25 cellular contexts compared by ENCODE assay signal in the genomic region with DNA sequence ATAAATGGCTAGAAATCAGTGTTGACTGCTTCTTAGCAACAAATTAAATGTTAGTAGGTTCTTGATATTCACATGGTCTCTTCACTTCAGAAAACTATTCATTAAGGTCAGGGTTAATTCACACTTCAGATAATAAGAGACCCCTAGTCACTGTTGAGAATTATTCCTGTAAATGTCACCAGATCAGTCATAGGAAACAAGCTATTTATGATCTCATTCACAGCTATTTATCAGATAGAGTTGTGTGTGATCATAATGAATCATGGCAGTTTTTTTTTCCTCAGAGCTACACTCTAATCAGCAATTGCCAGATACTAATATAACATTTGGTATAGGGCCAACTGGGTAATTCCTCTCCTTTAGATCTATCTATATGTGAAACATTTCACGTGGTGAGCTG.
A peak's percentile ranks its signal among the peaks of the same experiment; 100 is the strongest.
DNase-seq lines count a peak whose midpoint lies in the region; ATAC-seq and TF ChIP-seq lines count a peak whose summit lies in the region.
"Had no signal": no experiment of that assay in that cellular context is flagged by ENCODE, and none has a peak within 500 bp of the region (broad histone marks: within the 10 kb centered on the region; RNA-seq: fewer than 3 reads in every experiment).

No MANE protein-coding gene starts in this region.

- DNase-seq in NCI-H128 (lab: John Stamatoyannopoulos, UW; ENCODE audit: unreplicated experiment): peak; percentile 14
- peak; percentile 36 for DNase-seq in NCI-H774 (lab: John Stamatoyannopoulos, UW)
- peak; percentile 19 for DNase-seq in choroid plexus epithelial cell (ENCODE audit: low read depth)
- DNase-seq in T-helper 17 cell: no peak
- DNase-seq in smooth muscle cell (lab: John Stamatoyannopoulos, UW; ENCODE audit: unreplicated experiment): no peak
- DNase-seq: activated effector memory CD4-positive, alpha-beta T cell treated with anti-CD3 and anti-CD28 coated beads, Interleukin-2, amount 50 U/mL, for 16 hours; activated naive CD8-positive, alpha-beta T cell treated with anti-CD3 and anti-CD28 coated beads for 36 hours; activated T-cell treated with anti-CD3 and anti-CD28 coated beads, Interleukin-2, amount 50 U/mL, for 24 hours; aorta; C1 segment of cervical spinal cord; COR-L47; dermis blood vessel endothelial cell; DMS79 treated with DMSO at 0.1 percent for 48 hours; esophagus squamous epithelium; GF-D8; left cardiac atrium; NCI-H2029; stimulated activated CD4-positive, alpha-beta T cell treated with anti-CD3 and anti-CD28 coated beads, Interleukin-15, amount 100 ng/mL, for 24 hours; stimulated activated CD4-positive, alpha-beta T cell treated with anti-CD3 and anti-CD28 coated beads, Interleukin-4, amount 100 ng/mL, for 4 hours had no signal

- no peak overlapping the region for H3K4me3 Mint-ChIP-seq in T-helper 17 cell
- H3K4me3 Mint-ChIP-seq: activated naive CD8-positive, alpha-beta T cell treated with anti-CD3 and anti-CD28 coated beads for 36 hours; activated T-cell treated with anti-CD3 and anti-CD28 coated beads, Interleukin-2, amount 50 U/mL, for 24 hours; central memory CD8-positive, alpha-beta T cell; natural killer cell treated with Interleukin-12 subunit alpha and Interleukin-12 subunit beta and Interleukin-15 and Interleukin-18, amount 100 ng/mL, for 72 hours; type B pancreatic cell had no signal

- H3K36me3 Mint-ChIP-seq in T-helper 17 cell (ENCODE audit: low read depth): no peaks in the 10 kb centered on the region
- H3K36me3 Mint-ChIP-seq: activated naive CD8-positive, alpha-beta T cell treated with anti-CD3 and anti-CD28 coated beads for 36 hours; type B pancreatic cell had no signal

- H3K79me2 ChIP-seq in smooth muscle cell (ENCODE audit: low read depth): no peaks in the 10 kb centered on the region

- no peaks in the 10 kb centered on the region for H3F3A ChIP-seq in smooth muscle cell (ENCODE audit: low read depth)

- ATAC-seq in GM18502 (IDR thresholded peaks at IDR 0.05; ENCODE audit: poor library complexity, unreplicated experiment) (no peak), GM19395 (IDR thresholded peaks at IDR 0.05; ENCODE audit: unreplicated experiment) (no peak), T-helper 17 cell (no peak)
- ATAC-seq: left cardiac atrium; natural killer cell treated with Interleukin-12 subunit alpha and Interleukin-12 subunit beta and Interleukin-15 and Interleukin-18, amount 100 ng/mL, for 72 hours had no signal

- H3K4me1 Mint-ChIP-seq in T-helper 17 cell: no peaks in the 10 kb centered on the region
- H3K4me1 Mint-ChIP-seq: activated naive CD8-positive, alpha-beta T cell treated with anti-CD3 and anti-CD28 coated beads for 36 hours; central memory CD8-positive, alpha-beta T cell had no signal

- 89% methylated on average over 1 of the region's 1 CpG for WGBS in smooth muscle cell (ENCODE audit: low lambda C conversion rate)

- no peaks in the 10 kb centered on the region for H3K27me3 Mint-ChIP-seq in T-helper 17 cell
- H3K27me3 Mint-ChIP-seq: activated naive CD8-positive, alpha-beta T cell treated with anti-CD3 and anti-CD28 coated beads for 36 hours; activated T-cell treated with anti-CD3 and anti-CD28 coated beads, Interleukin-2, amount 50 U/mL, for 24 hours; central memory CD8-positive, alpha-beta T cell; natural killer cell treated with Interleukin-12 subunit alpha and Interleukin-12 subunit beta and Interleukin-15 and Interleukin-18, amount 100 ng/mL, for 72 hours; type B pancreatic cell had no signal

- no peak overlapping the region for H3K27ac Mint-ChIP-seq in T-helper 17 cell
- H3K27ac Mint-ChIP-seq: activated naive CD8-positive, alpha-beta T cell treated with anti-CD3 and anti-CD28 coated beads for 36 hours; activated T-cell treated with anti-CD3 and anti-CD28 coated beads, Interleukin-2, amount 50 U/mL, for 24 hours; natural killer cell treated with Interleukin-12 subunit alpha and Interleukin-12 subunit beta and Interleukin-15 and Interleukin-18, amount 100 ng/mL, for 72 hours; type B pancreatic cell had no signal

- H2AFZ ChIP-seq in smooth muscle cell (ENCODE audit: low read depth): no peak overlapping the region

- H3K4me3 ChIP-seq in choroid plexus epithelial cell (ENCODE audit: low read depth, low read length): no peak overlapping the region
- H3K4me3 ChIP-seq in smooth muscle cell: no peak overlapping the region
- H3K4me3 ChIP-seq: esophagus squamous epithelium, SK-N-MC had no signal

- no peak for TF ChIP-seq CTCF in choroid plexus epithelial cell (conservative IDR thresholded peaks at IDR 0.05; ENCODE audit: low read depth, low read length)
- TF ChIP-seq CTCF in smooth muscle cell (IDR thresholded peaks at IDR 0.05; ENCODE audit: borderline replicate concordance, insufficient read depth, poor library complexity, severe bottlenecking): no peak

- H3K4me1 ChIP-seq in smooth muscle cell (ENCODE audit: low read depth): no peaks in the 10 kb centered on the region
- H3K4me1 ChIP-seq: esophagus squamous epithelium had no signal

- no peaks in the 10 kb centered on the region for H4K20me1 ChIP-seq in smooth muscle cell (ENCODE audit: low read depth)

- no peak overlapping the region for H3K9ac ChIP-seq in smooth muscle cell (ENCODE audit: low read depth)

- no peak overlapping the region for H3K4me2 ChIP-seq in smooth muscle cell

- no peaks in the 10 kb centered on the region for H3K36me3 ChIP-seq in smooth muscle cell (ENCODE audit: low read depth)
- H3K36me3 ChIP-seq: esophagus squamous epithelium had no signal

- no peak overlapping the region for H3K27ac ChIP-seq in smooth muscle cell (ENCODE audit: low read depth)
- H3K27ac ChIP-seq: esophagus squamous epithelium, SK-N-MC had no signal

- H3K9me3 ChIP-seq in T-helper 17 cell (ENCODE audit: control insufficient read depth, low read length, poor library complexity, severe bottlenecking): no peaks in the 10 kb centered on the region
- H3K9me3 ChIP-seq in smooth muscle cell (replicated peaks; ENCODE audit: low read depth): no peaks in the 10 kb centered on the region
- H3K9me3 ChIP-seq: esophagus squamous epithelium had no signal

- no peaks in the 10 kb centered on the region for H3K27me3 ChIP-seq in smooth muscle cell (ENCODE audit: low read depth)
- H3K27me3 ChIP-seq: esophagus squamous epithelium had no signal

Comparison
In these comparisons a context has a peak if more than half of its experiments do, and no peak if none do; other contexts are left out.
1. DNase-seq: peak in NCI-H128 (single experiment), NCI-H774 (single experiment) and choroid plexus epithelial cell (single experiment); none in T-helper 17 cell (0 of 3) and smooth muscle cell (single experiment).